In genomic region chr3:51718547-51719412, GRCh38 we compare ENCODE assay signal across 9 cellular contexts. TPM values are rescaled to one million over a fixed set of nuclear protein-coding genes. Genes with fewer than 3 reads are reported as not detected.
DNase-seq lines count a peak whose midpoint lies in the region; ATAC-seq and TF ChIP-seq lines count a peak whose summit lies in the region.
"Had no signal": no experiment of that assay in that cellular context is flagged by ENCODE, and none has a peak within 500 bp of the region (broad histone marks: within the 10 kb centered on the region; RNA-seq: fewer than 3 reads in every experiment).

No MANE protein-coding gene starts in this region.

- H3K9me3 Mint-ChIP-seq in activated T-helper 17 cell treated with anti-CD3 and anti-CD28 coated beads, Interleukin-2, amount 50 U/mL, for 72 hours: no peaks in the 10 kb centered on the region
- H3K9me3 Mint-ChIP-seq in progenitor cell of endocrine pancreas (ENCODE audit: low read depth): no peaks in the 10 kb centered on the region
- H3K9me3 Mint-ChIP-seq: CD8-positive, alpha-beta memory T cell had no signal

- peak; percentile 73 for TF ChIP-seq CTCF in progenitor cell of endocrine pancreas (IDR thresholded peaks at IDR 0.05; ENCODE audit: unreplicated experiment)

- peak overlapping the region; percentile 46 for H3K27ac Mint-ChIP-seq in activated T-helper 17 cell treated with anti-CD3 and anti-CD28 coated beads, Interleukin-2, amount 50 U/mL, for 72 hours
- H3K27ac Mint-ChIP-seq in progenitor cell of endocrine pancreas: peak overlapping the region; percentile 8

- peak; percentile 96 for ATAC-seq in activated T-helper 17 cell treated with anti-CD3 and anti-CD28 coated beads, Interleukin-2, amount 50 U/mL, for 72 hours (replicated peaks)

- H3K27me3 Mint-ChIP-seq in activated T-helper 17 cell treated with anti-CD3 and anti-CD28 coated beads, Interleukin-2, amount 50 U/mL, for 72 hours: no peaks in the 10 kb centered on the region
- peaks cover 5% of the 10 kb centered on the region for H3K27me3 Mint-ChIP-seq in progenitor cell of endocrine pancreas

- DNase-seq in NCI-H2227 (lab: John Stamatoyannopoulos, UW; ENCODE audit: unreplicated experiment): peak; percentile 62
- DNase-seq in NCI-H2227 treated with DMSO at 0.1 percent for 48 hours (lab: John Stamatoyannopoulos, UW): no peak
- DNase-seq in HK-2 (ENCODE audit: unreplicated experiment): peak; percentile 61
- peak; percentile 96 for DNase-seq in NCI-H82 (lab: John Stamatoyannopoulos, UW)
- peak; percentile 9 for DNase-seq in glomerular endothelial cell (ENCODE audit: extremely low read depth, low read depth, low spot score)
- DNase-seq in progenitor cell of endocrine pancreas (ENCODE audit: low spot score, unreplicated experiment): peak; percentile 54
- DNase-seq in NCI-H1436 (lab: John Stamatoyannopoulos, UW): no peak

- peaks cover 17% of the 10 kb centered on the region for H3K4me1 Mint-ChIP-seq in activated T-helper 17 cell treated with anti-CD3 and anti-CD28 coated beads, Interleukin-2, amount 50 U/mL, for 72 hours
- no peaks in the 10 kb centered on the region for H3K4me1 Mint-ChIP-seq in progenitor cell of endocrine pancreas (ENCODE audit: low read depth)

- H3K4me3 Mint-ChIP-seq in activated T-helper 17 cell treated with anti-CD3 and anti-CD28 coated beads, Interleukin-2, amount 50 U/mL, for 72 hours: no peak overlapping the region
- no peak overlapping the region for H3K4me3 Mint-ChIP-seq in progenitor cell of endocrine pancreas (ENCODE audit: low read depth)
- H3K4me3 Mint-ChIP-seq: CD8-positive, alpha-beta memory T cell had no signal

- H3K36me3 Mint-ChIP-seq in activated T-helper 17 cell treated with anti-CD3 and anti-CD28 coated beads, Interleukin-2, amount 50 U/mL, for 72 hours (ENCODE audit: low read depth): no peaks in the 10 kb centered on the region
- H3K36me3 Mint-ChIP-seq in progenitor cell of endocrine pancreas (ENCODE audit: insufficient read depth): no peaks in the 10 kb centered on the region

RNA-seq across cellular contexts. Expression of gene GRM2, which starts 11.9 kb away (rescaled TPM):
- total RNA-seq in activated T-helper 17 cell treated with anti-CD3 and anti-CD28 coated beads, Interleukin-2, amount 50 U/mL, for 72 hours: under 1 TPM; 0.45 to 0.73 TPM
- total RNA-seq in glomerular endothelial cell (under 0.01 and 0.12 TPM in 2 replicates), progenitor cell of endocrine pancreas (0.19 and 0.82 TPM in 2 replicates)

RNA-seq across cellular contexts. Expression of gene TEX264, which starts 47.7 kb away (rescaled TPM):
- total RNA-seq in activated T-helper 17 cell treated with anti-CD3 and anti-CD28 coated beads, Interleukin-2, amount 50 U/mL, for 72 hours: 10 to 100 TPM; 43.4 to 55.3 TPM
- total RNA-seq in glomerular endothelial cell (58.8 and 76.4 TPM in 2 replicates), progenitor cell of endocrine pancreas (29.6 and 30.6 TPM in 2 replicates)

Comparison
In these comparisons a context has a peak if more than half of its experiments do, and no peak if none do; other contexts are left out.
1. DNase-seq: peak in NCI-H2227 (single experiment), HK-2 (single experiment), NCI-H82 (single experiment), glomerular endothelial cell (single experiment) and progenitor cell of endocrine pancreas (single experiment); none in NCI-H2227 treated with DMSO at 0.1 percent for 48 hours (single experiment) and NCI-H1436 (single experiment).